In genomic region chr9:104805441-104805840, GRCh38 we compare ENCODE assay signal across 37 cellular contexts.
"Had no signal": no experiment of that assay in that cellular context is flagged by ENCODE, and none has a peak within 500 bp of the region (broad histone marks: within the 10 kb centered on the region; RNA-seq: fewer than 3 reads in every experiment).

No MANE protein-coding gene starts in this region.

- ATAC-seq: PC-3 had no signal

- H3K9me3 ChIP-seq: Peyer's patch had no signal

- H3K27me3 ChIP-seq: brain microvascular endothelial cell, Peyer's patch had no signal

- H3K27ac ChIP-seq: brain microvascular endothelial cell, Peyer's patch, VCaP had no signal

- H3K4me3 ChIP-seq: Peyer's patch had no signal

- DNase-seq: activated B cell treated with CpG ODN at 0.5 μM for 24 hours; activated CD4-positive, alpha-beta memory T cell treated with anti-CD3 and anti-CD28 coated beads for 36 hours; activated CD4-positive, alpha-beta T cell treated with anti-CD3 and anti-CD28 coated beads for 4 hours; activated CD4-positive, alpha-beta T cell treated with anti-CD3 and anti-CD28 coated beads, Interleukin-2, amount 50 U/mL, for 1 hour; activated CD4-positive, CD25-positive, alpha-beta regulatory T cell treated with anti-CD3 and anti-CD28 coated beads, Interleukin-2, amount 50 U/mL, for 72 hours; activated CD8-positive, alpha-beta memory T cell treated with anti-CD3 and anti-CD28 coated beads, Interleukin-2, amount 50 U/mL, for 4 hours; activated effector memory CD4-positive, alpha-beta T cell treated with Interleukin-2 at 50 U/mL for 16 hours; activated naive CD4-positive, alpha-beta T cell; activated naive CD4-positive, alpha-beta T cell treated with anti-CD3 and anti-CD28 coated beads, Interleukin-2, amount 50 U/mL, for 16 hours; activated naive CD8-positive, alpha-beta T cell treated with anti-CD3 and anti-CD28 coated beads for 36 hours; activated T-cell treated with anti-CD3 and anti-CD28 coated beads for 4 hours; activated T-cell treated with anti-CD3 and anti-CD28 coated beads, Interleukin-2, amount 50 U/mL, for 48 hours; amniotic stem cell; aorta; brain microvascular endothelial cell; Kasumi-1; KG1; NCI-H1092 treated with DMSO at 0.1 percent for 48 hours; NCI-H1417; NCI-H146; NCI-H187; NCI-H2029 treated with DMSO at 0.1 percent for 48 hours; NCI-H2107; NCI-H2171; NCI-H510A; NCI-H526; NCI-H748 treated with DMSO at 0.1 percent for 48 hours; NK-92 treated with Interleukin-12 subunit alpha and Interleukin-12 subunit beta, amount 100 ng/mL, for 24 hours; PC-3; Peyer's patch; Right ventricle myocardium superior; RPMI8226; SW 1271; T-helper 1 cell; T-helper 2 cell; T-helper 9 cell had no signal

- H3K4me1 ChIP-seq: Peyer's patch had no signal
